ENCODE assay signal across 10 cellular contexts in genomic region chrX:42944381-42944998, GRCh38.
DNase-seq lines count a peak whose midpoint lies in the region; ATAC-seq lines count a peak whose summit lies in the region.
"Had no signal": no experiment of that assay in that cellular context is flagged by ENCODE, and none has a peak within 500 bp of the region (broad histone marks: within the 10 kb centered on the region; RNA-seq: fewer than 3 reads in every experiment).

No MANE protein-coding gene starts in this region.

- peaks cover 44% of the 10 kb centered on the region for H3K36me3 Mint-ChIP-seq in activated CD4-positive, alpha-beta T cell treated with anti-CD3 and anti-CD28 coated beads, Interleukin-2, amount 10 ng/mL, durations not matched to agents 7 days and 5 days (ENCODE audit: low read depth)
- H3K36me3 Mint-ChIP-seq in activated CD8-positive, alpha-beta T cell treated with anti-CD3 and anti-CD28 coated beads, Interleukin-2, amount 10 ng/mL, durations not matched to agents 7 days and 5 days (ENCODE audit: low read depth): peaks cover 44% of the 10 kb centered on the region
- H3K36me3 Mint-ChIP-seq in stimulated activated effector memory CD8-positive, alpha-beta T cell treated with anti-CD3 and anti-CD28 coated beads, Interleukin-12 subunit alpha, Interleukin-12 subunit beta, amount 100 ng/mL, for 72 hours: peaks cover 7% of the 10 kb centered on the region

- POLR2A ChIA-PET in activated CD4-positive, alpha-beta T cell treated with anti-CD3 and anti-CD28 coated beads, Interleukin-2, amount 10 ng/mL, durations not matched to agents 7 days and 5 days (lab: Charles Lee): no interaction called here
- POLR2A ChIA-PET in activated CD8-positive, alpha-beta T cell treated with anti-CD3 and anti-CD28 coated beads, Interleukin-2, amount 10 ng/mL, durations not matched to agents 7 days and 5 days (lab: Charles Lee): interaction anchor here (0.9 kb wide), 1 partner anchor 11 kb away, joined by 3 read pairs; no protein-coding TSS in a partner anchor

- 98% methylated on average over 3 of the region's 3 CpGs for WGBS in mesenchymal stem cell

- no peak overlapping the region for H3K18ac ChIP-seq in mesenchymal stem cell (ENCODE audit: low read depth in 1 of 2, low read length in 2 of 2)

- H3K4me1 Mint-ChIP-seq in activated CD4-positive, alpha-beta T cell treated with anti-CD3 and anti-CD28 coated beads, Interleukin-2, amount 10 ng/mL, durations not matched to agents 7 days and 5 days: peaks cover 85% of the 10 kb centered on the region
- peaks cover 92% of the 10 kb centered on the region for H3K4me1 Mint-ChIP-seq in activated CD8-positive, alpha-beta T cell treated with anti-CD3 and anti-CD28 coated beads, Interleukin-2, amount 10 ng/mL, durations not matched to agents 7 days and 5 days (ENCODE audit: low read depth)
- peaks cover 57% of the 10 kb centered on the region for H3K4me1 Mint-ChIP-seq in stimulated activated effector memory CD8-positive, alpha-beta T cell treated with anti-CD3 and anti-CD28 coated beads, Interleukin-12 subunit alpha, Interleukin-12 subunit beta, amount 100 ng/mL, for 72 hours

- no peak overlapping the region for H2BK12ac ChIP-seq in mesenchymal stem cell (ENCODE audit: low read length in 2 of 2)

- no peak overlapping the region for H3K4me2 ChIP-seq in mesenchymal stem cell (ENCODE audit: low read length, poor library complexity, severe bottlenecking)

- H4K91ac ChIP-seq in mesenchymal stem cell (ENCODE audit: low read length): no peak overlapping the region

- H2BK5ac ChIP-seq in mesenchymal stem cell (ENCODE audit: low read depth, low read length, poor library complexity, severe bottlenecking): no peak overlapping the region

- H3K27ac ChIP-seq in mesenchymal stem cell (ENCODE audit: low read length, poor library complexity, severe bottlenecking): no peak overlapping the region
- H3K27ac ChIP-seq: WERI-Rb-1 had no signal

- H3K36me3 ChIP-seq in mesenchymal stem cell (ENCODE audit: control insufficient read depth in 1 of 2, insufficient read depth in 2 of 2, low read depth in 1 of 2, low read length in 2 of 2): no peaks in the 10 kb centered on the region
- H3K36me3 ChIP-seq: WERI-Rb-1 had no signal

- no peak overlapping the region for H3K14ac ChIP-seq in mesenchymal stem cell (ENCODE audit: low read length in 2 of 2)

- no peak overlapping the region for H3K23ac ChIP-seq in mesenchymal stem cell (ENCODE audit: low read length in 2 of 2)

- ATAC-seq in HG03432 (IDR thresholded peaks at IDR 0.05; ENCODE audit: unreplicated experiment): peak; percentile 17
- ATAC-seq in activated CD8-positive, alpha-beta T cell treated with anti-CD3 and anti-CD28 coated beads, Interleukin-2, amount 10 ng/mL, durations not matched to agents 7 days and 5 days: peak; percentile 63
- ATAC-seq in stimulated activated effector memory CD8-positive, alpha-beta T cell treated with anti-CD3 and anti-CD28 coated beads, Interleukin-12 subunit alpha, Interleukin-12 subunit beta, amount 100 ng/mL, for 72 hours: peak; percentile 81

- H2AFZ ChIP-seq in mesenchymal stem cell (ENCODE audit: low read depth, low read length): no peak overlapping the region

- no peak overlapping the region for H2BK15ac ChIP-seq in mesenchymal stem cell (ENCODE audit: low read depth, poor library complexity, severe bottlenecking)

- H4K8ac ChIP-seq in mesenchymal stem cell (ENCODE audit: low read length): no peak overlapping the region

- CTCF ChIA-PET in activated CD4-positive, alpha-beta T cell treated with anti-CD3 and anti-CD28 coated beads, Interleukin-2, amount 10 ng/mL, durations not matched to agents 7 days and 5 days (lab: Charles Lee): interaction anchor here (0.8 to 1.4 kb wide), 3 partner anchors 10 to 1044 kb away, joined by 3 to 4 read pairs (median 3); no protein-coding TSS in a partner anchor
- CTCF ChIA-PET in activated CD8-positive, alpha-beta T cell treated with anti-CD3 and anti-CD28 coated beads, Interleukin-2, amount 10 ng/mL, durations not matched to agents 7 days and 5 days (lab: Charles Lee): interaction anchor here (0.7 to 1.5 kb wide), 5 partner anchors 10 to 613 kb away, joined by 3 to 4 read pairs (median 3); no protein-coding TSS in a partner anchor

- H3K4me1 ChIP-seq in mesenchymal stem cell (ENCODE audit: control insufficient read depth, insufficient read depth, low read depth, low read length): no peaks in the 10 kb centered on the region

- H3K79me1 ChIP-seq in mesenchymal stem cell (replicated peaks; ENCODE audit: low read length, poor library complexity, severe bottlenecking): no peaks in the 10 kb centered on the region

- no peak overlapping the region for H3K4me3 Mint-ChIP-seq in activated CD4-positive, alpha-beta T cell treated with anti-CD3 and anti-CD28 coated beads, Interleukin-2, amount 10 ng/mL, durations not matched to agents 7 days and 5 days
- peak overlapping the region; percentile 40 for H3K4me3 Mint-ChIP-seq in activated CD8-positive, alpha-beta T cell treated with anti-CD3 and anti-CD28 coated beads, Interleukin-2, amount 10 ng/mL, durations not matched to agents 7 days and 5 days
- H3K4me3 Mint-ChIP-seq in stimulated activated effector memory CD8-positive, alpha-beta T cell treated with anti-CD3 and anti-CD28 coated beads, Interleukin-12 subunit alpha, Interleukin-12 subunit beta, amount 100 ng/mL, for 72 hours: peak overlapping the region; percentile 74

- no peaks in the 10 kb centered on the region for H3K27me3 Mint-ChIP-seq in activated CD4-positive, alpha-beta T cell treated with anti-CD3 and anti-CD28 coated beads, Interleukin-2, amount 10 ng/mL, durations not matched to agents 7 days and 5 days
- no peaks in the 10 kb centered on the region for H3K27me3 Mint-ChIP-seq in activated CD8-positive, alpha-beta T cell treated with anti-CD3 and anti-CD28 coated beads, Interleukin-2, amount 10 ng/mL, durations not matched to agents 7 days and 5 days (ENCODE audit: low read depth)

- no peaks in the 10 kb centered on the region for H3K9me3 ChIP-seq in mesenchymal stem cell (ENCODE audit: control insufficient read depth, low read length)

- no peak overlapping the region for H3K9ac ChIP-seq in mesenchymal stem cell (ENCODE audit: low read length)

- no peak overlapping the region for H2AK5ac ChIP-seq in mesenchymal stem cell (ENCODE audit: low read length, severe bottlenecking)

- H3K4ac ChIP-seq in mesenchymal stem cell (ENCODE audit: low read depth in 1 of 2, low read length in 2 of 2): no peak overlapping the region

- no peak overlapping the region for H3K4me3 ChIP-seq in mesenchymal stem cell (ENCODE audit: insufficient read depth in 1 of 2, low read depth in 1 of 2, low read length in 2 of 2)

- H2BK120ac ChIP-seq in mesenchymal stem cell (ENCODE audit: low read depth, low read length): no peak overlapping the region

- peak; percentile 12 for DNase-seq in activated CD4-positive, alpha-beta T cell treated with anti-CD3 and anti-CD28 coated beads, Interleukin-2, amount 10 ng/mL, durations not matched to agents 7 days and 5 days
- DNase-seq in activated CD4-positive, alpha-beta T cell treated with anti-CD3 and anti-CD28 coated beads for 1 hour: no peak
- DNase-seq in activated CD8-positive, alpha-beta T cell treated with anti-CD3 and anti-CD28 coated beads, Interleukin-2, amount 10 ng/mL, durations not matched to agents 7 days and 5 days: peak; percentile 42
- no peak for DNase-seq in stimulated activated effector memory CD8-positive, alpha-beta T cell treated with anti-CD3 and anti-CD28 coated beads, Interleukin-12 subunit alpha, Interleukin-12 subunit beta, amount 100 ng/mL, for 72 hours (ENCODE audit: low spot score in 2 of 2)
- DNase-seq in NCI-H510A treated with DMSO at 0.1 percent for 48 hours (lab: John Stamatoyannopoulos, UW) (no peak), mesenchymal stem cell (no peak), Kasumi-1 (lab: John Stamatoyannopoulos, UW) (no peak)
- DNase-seq: NCI-H2171, WERI-Rb-1 had no signal

- no peaks in the 10 kb centered on the region for H3K27me3 ChIP-seq in mesenchymal stem cell (ENCODE audit: control insufficient read depth in 1 of 2, insufficient read depth in 1 of 2, low read length in 2 of 2)

- H3K9me3 Mint-ChIP-seq in activated CD4-positive, alpha-beta T cell treated with anti-CD3 and anti-CD28 coated beads, Interleukin-2, amount 10 ng/mL, durations not matched to agents 7 days and 5 days: peaks cover 27% of the 10 kb centered on the region
- H3K9me3 Mint-ChIP-seq in activated CD8-positive, alpha-beta T cell treated with anti-CD3 and anti-CD28 coated beads, Interleukin-2, amount 10 ng/mL, durations not matched to agents 7 days and 5 days (ENCODE audit: insufficient read depth): peaks cover 3% of the 10 kb centered on the region
- H3K9me3 Mint-ChIP-seq in stimulated activated effector memory CD8-positive, alpha-beta T cell treated with anti-CD3 and anti-CD28 coated beads, Interleukin-12 subunit alpha, Interleukin-12 subunit beta, amount 100 ng/mL, for 72 hours: no peaks in the 10 kb centered on the region

- peak overlapping the region; percentile 96 for H3K27ac Mint-ChIP-seq in activated CD4-positive, alpha-beta T cell treated with anti-CD3 and anti-CD28 coated beads, Interleukin-2, amount 10 ng/mL, durations not matched to agents 7 days and 5 days
- peak overlapping the region; percentile 95 for H3K27ac Mint-ChIP-seq in activated CD8-positive, alpha-beta T cell treated with anti-CD3 and anti-CD28 coated beads, Interleukin-2, amount 10 ng/mL, durations not matched to agents 7 days and 5 days
- peak overlapping the region; percentile 95 for H3K27ac Mint-ChIP-seq in stimulated activated effector memory CD8-positive, alpha-beta T cell treated with anti-CD3 and anti-CD28 coated beads, Interleukin-12 subunit alpha, Interleukin-12 subunit beta, amount 100 ng/mL, for 72 hours

Comparison
In these comparisons a context has a peak if more than half of its experiments do, and no peak if none do; other contexts are left out.
1. DNase-seq: peak in activated CD4-positive, alpha-beta T cell treated with anti-CD3 and anti-CD28 coated beads, Interleukin-2, amount 10 ng/mL, durations not matched to agents 7 days and 5 days (single experiment) and activated CD8-positive, alpha-beta T cell treated with anti-CD3 and anti-CD28 coated beads, Interleukin-2, amount 10 ng/mL, durations not matched to agents 7 days and 5 days (single experiment); none in activated CD4-positive, alpha-beta T cell treated with anti-CD3 and anti-CD28 coated beads for 1 hour (single experiment), stimulated activated effector memory CD8-positive, alpha-beta T cell treated with anti-CD3 and anti-CD28 coated beads, Interleukin-12 subunit alpha, Interleukin-12 subunit beta, amount 100 ng/mL, for 72 hours (0 of 2), NCI-H510A treated with DMSO at 0.1 percent for 48 hours (single experiment), mesenchymal stem cell (single experiment) and Kasumi-1 (0 of 2).
2. ATAC-seq: peak in every context shown above with its lines; median percentile 81 in stimulated activated effector memory CD8-positive, alpha-beta T cell treated with anti-CD3 and anti-CD28 coated beads, Interleukin-12 subunit alpha, Interleukin-12 subunit beta, amount 100 ng/mL, for 72 hours; 63 in activated CD8-positive, alpha-beta T cell treated with anti-CD3 and anti-CD28 coated beads, Interleukin-2, amount 10 ng/mL, durations not matched to agents 7 days and 5 days; 17 in HG03432.
3. Peak in every context shown above with its lines, with median percentiles within 50 percentile points of each other: H3K27ac Mint-ChIP-seq.